8 cellular contexts compared by ENCODE assay signal in the genomic region with DNA sequence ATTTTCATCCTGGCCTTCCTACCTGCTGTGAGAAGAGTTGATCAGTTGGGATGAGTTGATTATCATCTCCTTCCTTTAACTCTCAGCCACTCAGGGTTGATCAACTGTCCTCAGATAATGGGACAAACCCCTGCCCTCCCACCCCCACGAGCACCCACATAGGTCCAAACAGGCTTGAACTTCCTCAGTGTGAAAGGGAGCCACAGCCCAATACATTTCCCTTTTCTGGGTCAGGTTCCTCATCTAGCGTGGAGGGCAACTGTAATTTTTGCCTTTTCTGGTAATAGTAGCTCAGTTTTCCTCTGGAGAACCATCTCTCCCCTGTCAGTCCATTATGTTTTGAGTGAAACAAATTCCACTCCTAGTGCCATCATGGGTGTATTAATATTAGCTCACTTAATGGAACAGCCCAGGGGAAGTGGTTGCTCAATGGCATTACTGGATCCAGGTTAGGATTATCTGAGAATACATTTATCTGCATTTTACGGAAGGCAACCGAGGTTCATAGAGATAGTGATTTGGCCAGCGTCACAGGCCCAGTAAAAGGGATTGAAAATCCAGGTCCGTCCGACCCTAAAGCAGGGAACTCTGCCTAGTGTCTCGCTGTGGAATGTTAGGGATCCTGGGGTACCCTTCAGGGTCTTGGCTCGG. TPM values are rescaled to one million over a fixed set of nuclear protein-coding genes. Genes with fewer than 3 reads are reported as not detected.
A peak's percentile ranks its signal among the peaks of the same experiment; 100 is the strongest.
DNase-seq lines count a peak whose midpoint lies in the region; TF ChIP-seq lines count a peak whose summit lies in the region.

No MANE protein-coding gene starts in this region.

- H3K9ac ChIP-seq in BLaER1 treated with 17β-estradiol and CSF1 and Interleukin-3, amounts not matched to agents 10 nM and 100 nM = peak overlapping the region in 1 of 11 experiments; percentile 79; a peak in 1 of 22 replicates
- no peak overlapping the region for H3K9ac ChIP-seq in neural progenitor cell

- peaks cover 19 to 32% (median 27%) of the 10 kb centered on the region in 11 experiments for H3K9me3 ChIP-seq in BLaER1 treated with 17β-estradiol and CSF1 and Interleukin-3, amounts not matched to agents 10 nM and 100 nM (replicated peaks in 1 of 11)
- H3K9me3 ChIP-seq in neural progenitor cell (ENCODE audit: low read depth) = peaks cover 10% of the 10 kb centered on the region

- peaks cover 22 to 57% (median 32%) of the 10 kb centered on the region in 10 experiments for H3K4me1 ChIP-seq in BLaER1 treated with 17β-estradiol and CSF1 and Interleukin-3, amounts not matched to agents 10 nM and 100 nM
- H3K4me1 ChIP-seq in neural progenitor cell = no peaks in the 10 kb centered on the region

- peaks cover 17% of the 10 kb centered on the region for H3K9me3 Mint-ChIP-seq in neural progenitor cell

- no peak overlapping the region for H3K27ac Mint-ChIP-seq in neural progenitor cell

- H3K27me3 ChIP-seq in BLaER1 treated with 17β-estradiol and CSF1 and Interleukin-3, amounts not matched to agents 10 nM and 100 nM = peaks cover 0 to 19% (median 17%) of the 10 kb centered on the region in 11 experiments; a peak in 18 of 22 replicates
- H3K27me3 ChIP-seq in neural progenitor cell = peaks cover 16% of the 10 kb centered on the region

- peaks cover 0 to 12% (median 0%) of the 10 kb centered on the region in 11 experiments; a peak in 5 of 22 replicates for H3K36me3 ChIP-seq in BLaER1 treated with 17β-estradiol and CSF1 and Interleukin-3, amounts not matched to agents 10 nM and 100 nM
- H3K36me3 ChIP-seq in neural progenitor cell = no peaks in the 10 kb centered on the region

- H3K79me2 ChIP-seq in neural progenitor cell (ENCODE audit: low read depth) = no peaks in the 10 kb centered on the region

- H3K27me3 Mint-ChIP-seq in neural progenitor cell (ENCODE audit: insufficient read depth, low read depth) = no peaks in the 10 kb centered on the region

- H3K4me3 ChIP-seq in BLaER1 treated with 17β-estradiol and CSF1 and Interleukin-3, amounts not matched to agents 10 nM and 100 nM = peak overlapping the region in 8 of 10 experiments; percentile 47 to 69 (median 56); a peak in 11 of 20 replicates
- H3K4me3 ChIP-seq in epithelial cell of esophagus (ENCODE audit: low read length) (peak overlapping the region; percentile 64), neural progenitor cell (no peak overlapping the region)

- H3K4me3 Mint-ChIP-seq in neural progenitor cell = peak overlapping the region; percentile 82

- peaks cover 21% of the 10 kb centered on the region for H3K4me1 Mint-ChIP-seq in neural progenitor cell

- no peaks in the 10 kb centered on the region for H4K20me1 ChIP-seq in BLaER1 treated with 17β-estradiol and CSF1 and Interleukin-3, amounts not matched to agents 10 nM and 100 nM
- H4K20me1 ChIP-seq in neural progenitor cell (ENCODE audit: low read depth) = no peaks in the 10 kb centered on the region

- peak overlapping the region in 2 of 11 experiments; percentile 54 to 69; a peak in 3 of 22 replicates for H3K27ac ChIP-seq in BLaER1 treated with 17β-estradiol and CSF1 and Interleukin-3, amounts not matched to agents 10 nM and 100 nM
- no peak overlapping the region for H3K27ac ChIP-seq in neural progenitor cell

- peak overlapping the region; percentile 45 to 82 (median 67) for H3K4me2 ChIP-seq in BLaER1 treated with 17β-estradiol and CSF1 and Interleukin-3, amounts not matched to agents 10 nM and 100 nM
- peak overlapping the region; percentile 78 for H3K4me2 ChIP-seq in neural progenitor cell

- DNase-seq in NOMO-1 treated with DMSO at 0.1 percent for 48 hours (lab: John Stamatoyannopoulos, UW; ENCODE audit: unreplicated experiment) (peak; percentile 48), epithelial cell of esophagus (ENCODE audit: low read depth) (no peak), neural progenitor cell (ENCODE audit: low spot score) (no peak), kidney glomerular epithelial cell (lab: John Stamatoyannopoulos, UW) (no peak), GM20000 (ENCODE audit: low spot score) (no peak), NCI-H187 (lab: John Stamatoyannopoulos, UW) (no peak)
- no peak for DNase-seq in activated CD4-positive, alpha-beta T cell treated with anti-CD3 and anti-CD28 coated beads for 1 hour

- H3K36me3 Mint-ChIP-seq in neural progenitor cell = peaks cover 22% of the 10 kb centered on the region

- H3F3A ChIP-seq in neural progenitor cell (ENCODE audit: low read depth) = no peaks in the 10 kb centered on the region

- H2AFZ ChIP-seq in neural progenitor cell (replicated peaks) = no peak overlapping the region

- TF ChIP-seq CTCF in epithelial cell of esophagus (IDR thresholded peaks at IDR 0.05; ENCODE audit: insufficient read depth, low read depth, low read length, missing control alignments) (no peak), neural progenitor cell (IDR thresholded peaks at IDR 0.05) (no peak), GM20000 (IDR thresholded peaks at IDR 0.05; ENCODE audit: extremely low read depth, missing control alignments) (no peak)

RNA-seq across cellular contexts. Expression of gene LPCAT2, which starts 0.5 kb away (rescaled TPM):
- 7.2 and 14.2 TPM in 2 replicates for total RNA-seq in neural progenitor cell (ENCODE audit: low replicate concordance)

RNA-seq across cellular contexts. Expression of gene MMP2, which starts 29.4 kb away (rescaled TPM):
- total RNA-seq in neural progenitor cell (ENCODE audit: low replicate concordance) = 18.3 and 23.1 TPM in 2 replicates

RNA-seq across cellular contexts. Expression of gene CAPNS2, which starts 58.1 kb away (rescaled TPM):
- 0.24 TPM in 1 of 2 replicates, not detected in the other for total RNA-seq in neural progenitor cell (ENCODE audit: low replicate concordance)
